Comparison of ENCODE assay signal across 25 cellular contexts in the genomic region with DNA sequence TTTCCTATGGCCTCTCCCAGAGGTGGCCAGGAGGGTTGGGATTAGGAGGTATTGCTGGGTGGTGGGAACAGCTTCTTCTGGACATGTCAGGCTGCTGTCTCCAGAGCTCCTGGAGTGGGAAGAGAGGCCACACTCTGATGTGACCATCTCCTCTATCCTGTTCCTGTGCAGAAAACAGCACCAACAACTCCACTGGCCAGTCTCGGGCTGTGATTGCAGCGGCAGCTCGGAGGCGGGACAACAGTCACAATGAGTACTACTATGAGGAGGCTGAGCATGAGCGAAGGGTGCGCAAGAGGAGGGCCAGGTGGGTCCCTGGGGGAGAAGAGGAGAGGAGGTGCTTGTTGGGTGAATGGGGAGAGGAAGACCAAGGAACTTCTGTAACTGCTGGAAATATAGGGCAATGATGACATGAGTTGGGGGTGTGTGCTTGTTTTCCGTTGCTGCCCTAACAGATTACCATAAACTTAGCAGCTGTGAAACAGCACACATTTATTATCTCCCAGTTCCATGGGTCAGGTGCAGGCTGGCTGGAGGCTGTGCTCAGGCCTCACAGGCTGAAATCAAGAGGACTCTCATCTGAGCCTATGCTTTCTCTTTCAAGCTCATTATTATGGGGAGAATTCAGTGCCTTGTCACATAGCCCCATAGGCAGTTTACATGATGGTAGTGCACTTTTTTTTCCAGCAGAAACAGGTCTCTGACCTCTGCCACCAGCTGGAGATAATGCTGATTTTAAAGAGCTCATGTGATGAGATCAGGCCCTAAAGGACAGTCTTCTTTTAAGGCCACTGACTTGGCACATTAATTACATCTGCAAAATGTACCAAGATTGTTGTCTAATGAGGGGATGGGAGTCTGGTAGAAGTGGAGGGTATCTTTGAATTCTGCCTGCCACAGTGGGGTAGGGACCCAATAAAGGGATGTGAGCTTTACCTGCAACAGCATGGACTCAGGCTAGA. TPM values are rescaled to one million over a fixed set of nuclear protein-coding genes. Genes with fewer than 3 reads are reported as not detected.
DNase-seq lines count a peak whose midpoint lies in the region; ATAC-seq and TF ChIP-seq lines count a peak whose summit lies in the region.
"Had no signal": no experiment of that assay in that cellular context is flagged by ENCODE, and none has a peak within 500 bp of the region (broad histone marks: within the 10 kb centered on the region; RNA-seq: fewer than 3 reads in every experiment).

No MANE protein-coding gene starts in this region.

- no peaks in the 10 kb centered on the region for H3K9me3 Mint-ChIP-seq in activated T-helper 17 cell treated with anti-CD3 and anti-CD28 coated beads, Interleukin-2, amount 50 U/mL, for 72 hours
- no peaks in the 10 kb centered on the region for H3K9me3 Mint-ChIP-seq in progenitor cell of endocrine pancreas (ENCODE audit: low read depth)
- H3K9me3 Mint-ChIP-seq: CD8-positive, alpha-beta memory T cell had no signal

- no peak for ATAC-seq in activated T-helper 17 cell treated with anti-CD3 and anti-CD28 coated beads, Interleukin-2, amount 50 U/mL, for 72 hours (replicated peaks)

- no peak overlapping the region for H3K4me3 ChIP-seq in tibial nerve
- no peak overlapping the region for H3K4me3 ChIP-seq in prostate gland
- H3K4me3 ChIP-seq: BLaER1 treated with 17β-estradiol and CSF1 and Interleukin-3, amounts not matched to agents 10 nM and 100 nM; GM23248; HAP-1; MG63; Peyer's patch had no signal

- H3K27ac Mint-ChIP-seq in activated T-helper 17 cell treated with anti-CD3 and anti-CD28 coated beads, Interleukin-2, amount 50 U/mL, for 72 hours, result peak overlapping the region; percentile 18
- H3K27ac Mint-ChIP-seq in progenitor cell of endocrine pancreas, result peak overlapping the region; percentile 12
- H3K27ac Mint-ChIP-seq: CD8-positive, alpha-beta memory T cell had no signal

- TF ChIP-seq POLR2A in erythroblast (IDR thresholded peaks at IDR 0.05; ENCODE audit: low read length), result no peak
- no peak for TF ChIP-seq POLR2A in tibial nerve (IDR thresholded peaks at IDR 0.05)
- no peak for TF ChIP-seq POLR2A in prostate gland (IDR thresholded peaks at IDR 0.05)

- H3K4me1 Mint-ChIP-seq in activated T-helper 17 cell treated with anti-CD3 and anti-CD28 coated beads, Interleukin-2, amount 50 U/mL, for 72 hours, result no peaks in the 10 kb centered on the region
- no peaks in the 10 kb centered on the region for H3K4me1 Mint-ChIP-seq in progenitor cell of endocrine pancreas (ENCODE audit: low read depth)
- H3K4me1 Mint-ChIP-seq: CD8-positive, alpha-beta memory T cell had no signal

- no peak overlapping the region for H3K27ac ChIP-seq in tibial nerve
- H3K27ac ChIP-seq in prostate gland, result no peak overlapping the region
- H3K27ac ChIP-seq: BLaER1 treated with 17β-estradiol and CSF1 and Interleukin-3, amounts not matched to agents 10 nM and 100 nM; GM23248; Peyer's patch had no signal

- H3K27me3 ChIP-seq in tibial nerve (no peaks in the 10 kb centered on the region), prostate gland (replicated peaks; ENCODE audit: insufficient read depth) (no peaks in the 10 kb centered on the region)
- H3K27me3 ChIP-seq: BLaER1 treated with 17β-estradiol and CSF1 and Interleukin-3, amounts not matched to agents 10 nM and 100 nM; MG63; Peyer's patch had no signal

- H3K36me3 Mint-ChIP-seq in activated T-helper 17 cell treated with anti-CD3 and anti-CD28 coated beads, Interleukin-2, amount 50 U/mL, for 72 hours (ENCODE audit: low read depth), result no peaks in the 10 kb centered on the region
- peaks cover 38% of the 10 kb centered on the region for H3K36me3 Mint-ChIP-seq in progenitor cell of endocrine pancreas (ENCODE audit: insufficient read depth)
- H3K36me3 Mint-ChIP-seq: CD8-positive, alpha-beta memory T cell had no signal

- TF ChIP-seq EP300 in tibial nerve (IDR thresholded peaks at IDR 0.05), result no peak

- 90 to 93% methylated on average over 7 of the region's 7 CpGs for WGBS in tibial nerve, 2 donors
- WGBS in prostate gland, result 89% methylated on average over 7 of the region's 7 CpGs

- no peaks in the 10 kb centered on the region for H3K27me3 Mint-ChIP-seq in activated T-helper 17 cell treated with anti-CD3 and anti-CD28 coated beads, Interleukin-2, amount 50 U/mL, for 72 hours
- H3K27me3 Mint-ChIP-seq in progenitor cell of endocrine pancreas, result no peaks in the 10 kb centered on the region

- no peak overlapping the region for H3K4me3 Mint-ChIP-seq in activated T-helper 17 cell treated with anti-CD3 and anti-CD28 coated beads, Interleukin-2, amount 50 U/mL, for 72 hours
- H3K4me3 Mint-ChIP-seq in progenitor cell of endocrine pancreas (ENCODE audit: low read depth), result no peak overlapping the region
- H3K4me3 Mint-ChIP-seq: CD8-positive, alpha-beta memory T cell had no signal

- H3K36me3 ChIP-seq in tibial nerve (peaks cover 0 to 82% (median 0%) of the 10 kb centered on the region in 3 donors), prostate gland (peaks cover 4 to 5% of the 10 kb centered on the region in 2 donors)
- H3K36me3 ChIP-seq: MG63 had no signal

- no peaks in the 10 kb centered on the region for H3K4me1 ChIP-seq in tibial nerve
- no peaks in the 10 kb centered on the region for H3K4me1 ChIP-seq in prostate gland (replicated peaks)
- H3K4me1 ChIP-seq: HAP-1, Peyer's patch had no signal

- DNase-seq in activated CD8-positive, alpha-beta memory T cell treated with anti-CD3 and anti-CD28 coated beads for 24 hours, result peak; percentile 38
- DNase-seq in activated CD8-positive, alpha-beta memory T cell treated with anti-CD3 and anti-CD28 coated beads, Interleukin-2, amount 50 U/mL, for 4 hours, result no peak
- DNase-seq in erythroblast (lab: John Stamatoyannopoulos, UW) (peak; percentile 63 to 76), progenitor cell of endocrine pancreas (ENCODE audit: low spot score, unreplicated experiment) (no peak), tibial nerve (ENCODE audit: low spot score in 2 of 2) (no peak), prostate gland (ENCODE audit: low spot score) (no peak), NCI-H146 (lab: John Stamatoyannopoulos, UW) (no peak)
- DNase-seq: 8988T; Calu3; CD8-positive, alpha-beta memory T cell; DMS153; GM23248; Kasumi-1; MG63; NCI-H1048; NCI-H1417 treated with DMSO at 0.1 percent for 48 hours; NCI-H1930; NCI-H2227 treated with DMSO at 0.1 percent for 48 hours; NCI-H510A treated with DMSO at 0.1 percent for 48 hours; NCI-H748 treated with DMSO at 0.1 percent for 48 hours; Peyer's patch had no signal

- TF ChIP-seq CTCF in progenitor cell of endocrine pancreas (IDR thresholded peaks at IDR 0.05; ENCODE audit: unreplicated experiment) (no peak), tibial nerve (IDR thresholded peaks at IDR 0.05) (no peak), prostate gland (IDR thresholded peaks at IDR 0.05) (no peak)

- intact Hi-C loops in prostate gland (cut with DNase I), result loop anchor here (10.0 kb wide), 1 partner anchor 534 kb away; a partner anchor contains a TSS

- H3K9me3 ChIP-seq in tibial nerve, result no peaks in the 10 kb centered on the region
- no peaks in the 10 kb centered on the region for H3K9me3 ChIP-seq in prostate gland
- H3K9me3 ChIP-seq: BLaER1 treated with 17β-estradiol and CSF1 and Interleukin-3, amounts not matched to agents 10 nM and 100 nM; HAP-1; MG63; Peyer's patch had no signal

RNA-seq across cellular contexts. Expression of a gene that starts 20.8 kb away (rescaled TPM):
- not detected for total RNA-seq in activated T-helper 17 cell treated with anti-CD3 and anti-CD28 coated beads, Interleukin-2, amount 50 U/mL, for 72 hours
- total RNA-seq in progenitor cell of endocrine pancreas, result 75.6 and 80.4 TPM in 2 replicates
- total RNA-seq in tibial nerve, result 1 to 10 TPM in 3 of 4 donors, under 1 TPM in 1; 0.84 to 2.0 (median 1.4) TPM
- 10 to 100 TPM in 1 of 2 donors, 1 to 10 TPM in 1; 9.7 to 13.6 TPM for total RNA-seq in prostate gland
- total RNA-seq: GM23248 had no signal

RNA-seq across cellular contexts. Expression of a gene that starts 54.3 kb away (rescaled TPM):
- 1 to 10 TPM; 1.0 to 1.1 TPM for total RNA-seq in activated T-helper 17 cell treated with anti-CD3 and anti-CD28 coated beads, Interleukin-2, amount 50 U/mL, for 72 hours
- total RNA-seq in progenitor cell of endocrine pancreas (0.78 and 0.96 TPM in 2 replicates), tibial nerve (not detected), prostate gland (not detected)
- total RNA-seq: G401, GM23248 had no signal

Comparison
In these comparisons a context has a peak if more than half of its experiments do, and no peak if none do; other contexts are left out.
1. DNase-seq: peak in activated CD8-positive, alpha-beta memory T cell treated with anti-CD3 and anti-CD28 coated beads for 24 hours (single experiment) and erythroblast (2 of 2); none in activated CD8-positive, alpha-beta memory T cell treated with anti-CD3 and anti-CD28 coated beads, Interleukin-2, amount 50 U/mL, for 4 hours (single experiment), progenitor cell of endocrine pancreas (single experiment), tibial nerve (0 of 2), prostate gland (single experiment) and NCI-H146 (single experiment).